24 cellular contexts compared by ENCODE assay signal in genomic region chr5:15056988-15057592, GRCh38.
DNase-seq lines count a peak whose midpoint lies in the region; ATAC-seq, FAIRE-seq and TF ChIP-seq lines count a peak whose summit lies in the region.
"Had no signal": no experiment of that assay in that cellular context is flagged by ENCODE, and none has a peak within 500 bp of the region (broad histone marks: within the 10 kb centered on the region; RNA-seq: fewer than 3 reads in every experiment).

No MANE protein-coding gene starts in this region.

- H3K9me3 ChIP-seq in neuronal stem cell (replicated peaks in 1 of 2; ENCODE audit: control insufficient read depth in 2 of 2, insufficient read depth in 1 of 2, low read depth in 1 of 2, low read length in 2 of 2) (peaks cover 0 to 2% of the 10 kb centered on the region in 2 donors), left ventricle myocardium inferior (replicated peaks) (peaks cover 17% of the 10 kb centered on the region), HepG2 (ENCODE audit: low read length) (no peaks in the 10 kb centered on the region)
- H3K9me3 ChIP-seq: BE2C, BLaER1 had no signal

- TF ChIP-seq RAD21 in HepG2 (CRISPR knock-in tag; IDR thresholded peaks at IDR 0.05): no peak

- H2BK120ac ChIP-seq in neuronal stem cell (ENCODE audit: low read depth, low read length): no peak overlapping the region

- no peaks in the 10 kb centered on the region for H3K4me1 ChIP-seq in neuronal stem cell (ENCODE audit: control insufficient read depth in 2 of 2, insufficient read depth in 1 of 2, low read depth in 1 of 2, low read length in 2 of 2)
- H3K4me1 ChIP-seq in left ventricle myocardium inferior: no peaks in the 10 kb centered on the region
- no peaks in the 10 kb centered on the region for H3K4me1 ChIP-seq in HepG2 (ENCODE audit: insufficient read depth, low read length)
- H3K4me1 ChIP-seq: BE2C, BLaER1 had no signal

- H3K27me3 ChIP-seq in neuronal stem cell (ENCODE audit: control insufficient read depth in 3 of 3, insufficient read depth in 3 of 3, low read depth in 1 of 3, low read length in 3 of 3): no peaks in the 10 kb centered on the region
- peaks cover 5% of the 10 kb centered on the region for H3K27me3 ChIP-seq in left ventricle myocardium inferior (ENCODE audit: low read depth)
- no peaks in the 10 kb centered on the region for H3K27me3 ChIP-seq in HepG2 (ENCODE audit: control insufficient read depth in 1 of 2, insufficient read depth in 2 of 2, low read length in 2 of 2)
- H3K27me3 ChIP-seq: BE2C, BLaER1 had no signal

- in situ Hi-C loops in HepG2 (cut with HindIII; ENCODE audit: extremely low pct_ligation_motif_present, low pct_unique_long_range_greater_than_20kb): no loop called here

- TF ChIP-seq POLR2A in HepG2 (IDR thresholded peaks at IDR 0.05; ENCODE audit: insufficient read depth in 1 of 2, low read depth in 2 of 2, low read length in 2 of 2): no peak

- H3K79me1 ChIP-seq in neuronal stem cell (ENCODE audit: low read depth, low read length): no peaks in the 10 kb centered on the region

- H3K79me2 ChIP-seq in HepG2 (ENCODE audit: insufficient read depth, low read length): no peaks in the 10 kb centered on the region

- peak overlapping the region; percentile 25 for H3K18ac ChIP-seq in neuronal stem cell (ENCODE audit: low read length)

- POLR2A ChIA-PET in HepG2 (lab: Yijun Ruan, JAX): no interaction called here

- H2AK5ac ChIP-seq in neuronal stem cell (ENCODE audit: low read depth, low read length): no peak overlapping the region

- no peak overlapping the region for H3K9ac ChIP-seq in neuronal stem cell (ENCODE audit: low read depth, low read length, poor library complexity)
- H3K9ac ChIP-seq in HepG2 (ENCODE audit: insufficient read depth, low read depth, low read length): no peak overlapping the region
- H3K9ac ChIP-seq: BLaER1 had no signal

- H3K4me2 ChIP-seq in neuronal stem cell (ENCODE audit: insufficient read depth, low read length, poor library complexity, severe bottlenecking): no peak overlapping the region
- H3K4me2 ChIP-seq in HepG2 (ENCODE audit: low read depth, low read length): no peak overlapping the region
- H3K4me2 ChIP-seq: BLaER1 had no signal

- no peaks in the 10 kb centered on the region for H3K36me3 ChIP-seq in neuronal stem cell (replicated peaks in 1 of 2; ENCODE audit: control insufficient read depth in 2 of 2, insufficient read depth in 2 of 2, low read length in 2 of 2)
- H3K36me3 ChIP-seq in left ventricle myocardium inferior: no peaks in the 10 kb centered on the region
- no peaks in the 10 kb centered on the region for H3K36me3 ChIP-seq in HepG2 (replicated peaks in 1 of 2; ENCODE audit: control insufficient read depth in 1 of 2, insufficient read depth in 2 of 2, low read length in 2 of 2)
- H3K36me3 ChIP-seq: BE2C, BLaER1 had no signal

- H4K8ac ChIP-seq in neuronal stem cell (ENCODE audit: low read depth, low read length): no peak overlapping the region

- no peak overlapping the region for H3K27ac ChIP-seq in neuronal stem cell (replicated peaks; ENCODE audit: low read length)
- no peak overlapping the region for H3K27ac ChIP-seq in left ventricle myocardium inferior (replicated peaks)
- H3K27ac ChIP-seq in HepG2 (ENCODE audit: extremely low read length, insufficient read depth, low read length): no peak overlapping the region
- H3K27ac ChIP-seq: BLaER1 had no signal

- H2AFZ ChIP-seq in neuronal stem cell (ENCODE audit: low read length) (no peak overlapping the region), HepG2 (ENCODE audit: low read length) (no peak overlapping the region)

- TF ChIP-seq EP300 in HepG2 (IDR thresholded peaks at IDR 0.05; ENCODE audit: low read depth in 2 of 2, low read length in 2 of 2) (no peak), HepG2 (CRISPR knock-in tag; IDR thresholded peaks at IDR 0.05; ENCODE audit: borderline replicate concordance) (no peak)

- H3K14ac ChIP-seq in neuronal stem cell (ENCODE audit: low read length): no peak overlapping the region

- no peak for TF ChIP-seq CTCF in left ventricle myocardium inferior (IDR thresholded peaks at IDR 0.05; ENCODE audit: borderline replicate concordance)
- TF ChIP-seq CTCF in HepG2 (CRISPR knock-in tag; IDR thresholded peaks at IDR 0.05): no peak

- no peak for ATAC-seq in HepG2
- ATAC-seq: GM12878 had no signal

- no peak overlapping the region for H2BK5ac ChIP-seq in neuronal stem cell (ENCODE audit: low read length)

- H4K91ac ChIP-seq in neuronal stem cell (ENCODE audit: low read depth, low read length, poor library complexity): no peak overlapping the region

- FAIRE-seq in HTR-8/SVneo (lab: Jason Lieb, UNC): peak; percentile 38
- FAIRE-seq in HepG2 (lab: Jason Lieb, UNC): no peak
- no peak for FAIRE-seq in GM19239 (lab: Jason Lieb, UNC)
- FAIRE-seq: A204.1, GM12878, GM12892 had no signal

- no TSS peak for BruUV-seq in HepG2 (replicated peaks; lab: Mats Ljungman, UMichigan)

- H3K4me3 ChIP-seq in neuronal stem cell (ENCODE audit: low read length in 2 of 2): no peak overlapping the region
- no peak overlapping the region for H3K4me3 ChIP-seq in left ventricle myocardium inferior
- H3K4me3 ChIP-seq in HepG2 (replicated peaks in 1 of 3; ENCODE audit: insufficient read depth in 1 of 3, low read depth in 2 of 3, low read length in 3 of 3): no peak overlapping the region
- H3K4me3 ChIP-seq: BLaER1, GM12878 had no signal

- CTCF ChIA-PET in HepG2 (lab: Yijun Ruan, JAX; ENCODE audit: low intra/inter-chr PET ratio, low total read pairs): no interaction called here

- H2BK12ac ChIP-seq in neuronal stem cell (ENCODE audit: low read length): no peak overlapping the region

- H3K23ac ChIP-seq in neuronal stem cell (ENCODE audit: low read depth, low read length, poor library complexity): no peak overlapping the region

- DNase-seq in HTR-8/SVneo (ENCODE audit: insufficient read length, low spot score) (no peak), neuronal stem cell (ENCODE audit: low spot score) (no peak), left ventricle myocardium inferior (no peak), HepG2 (ENCODE audit: low spot score) (no peak), GM19239 (ENCODE audit: insufficient read length, low spot score) (no peak)
- DNase-seq: 8988T; ACHN; BE2C; C1 segment of cervical spinal cord; CD4-positive, alpha-beta memory T cell; CD4-positive, CD25-positive, alpha-beta regulatory T cell; CD8-positive, alpha-beta memory T cell; COR-L47; DMS 273 treated with DMSO at 0.1 percent for 48 hours; DMS153; DMS53; DMS79; DND-41; EL; GDM1 had no signal

- intact Hi-C loops in left ventricle myocardium inferior (cut with micrococcal nuclease) (no loop called here), HepG2 (cut with micrococcal nuclease; ENCODE audit: unreplicated experiment) (no loop called here)

- H2BK15ac ChIP-seq in neuronal stem cell (ENCODE audit: low read length): no peak overlapping the region

- no peak overlapping the region for H3K4ac ChIP-seq in neuronal stem cell (ENCODE audit: low read length)

- H4K20me1 ChIP-seq in HepG2 (ENCODE audit: insufficient read depth, low read length): no peaks in the 10 kb centered on the region
- H4K20me1 ChIP-seq: BLaER1 had no signal

- no CpG with 5 or more reads among the region's 6 CpGs for WGBS in neuronal stem cell (ENCODE audit: extremely low coverage in 2 of 2, insufficient read length in 2 of 2, insufficient replicate concordance in 1 of 2), 2 donors
- WGBS in HepG2 (ENCODE audit: low lambda C conversion rate): 0% methylated on average over 5 of the region's 6 CpGs

TF ChIP-seq in HepG2, 621 proteins besides CTCF, POLR2A, EP300 and RAD21 (continues in another document):
- TF ChIP-seq ZMYM2 (CRISPR knock-in tag; IDR thresholded peaks at IDR 0.05): no peak
- no peak for TF ChIP-seq PBX3 (CRISPR knock-in tag; IDR thresholded peaks at IDR 0.05; ENCODE audit: borderline replicate concordance)
- no peak for TF ChIP-seq ZNF746 (CRISPR knock-in tag; IDR thresholded peaks at IDR 0.05)
- TF ChIP-seq ZNF773 (CRISPR knock-in tag; IDR thresholded peaks at IDR 0.05; ENCODE audit: borderline replicate concordance): no peak
- TF ChIP-seq ZNF280D (CRISPR knock-in tag; IDR thresholded peaks at IDR 0.05): no peak
- no peak for TF ChIP-seq SETDB1 (CRISPR knock-in tag; IDR thresholded peaks at IDR 0.05; ENCODE audit: borderline replicate concordance)
